Comparison of ENCODE assay signal across 8 cellular contexts in the genomic region with DNA sequence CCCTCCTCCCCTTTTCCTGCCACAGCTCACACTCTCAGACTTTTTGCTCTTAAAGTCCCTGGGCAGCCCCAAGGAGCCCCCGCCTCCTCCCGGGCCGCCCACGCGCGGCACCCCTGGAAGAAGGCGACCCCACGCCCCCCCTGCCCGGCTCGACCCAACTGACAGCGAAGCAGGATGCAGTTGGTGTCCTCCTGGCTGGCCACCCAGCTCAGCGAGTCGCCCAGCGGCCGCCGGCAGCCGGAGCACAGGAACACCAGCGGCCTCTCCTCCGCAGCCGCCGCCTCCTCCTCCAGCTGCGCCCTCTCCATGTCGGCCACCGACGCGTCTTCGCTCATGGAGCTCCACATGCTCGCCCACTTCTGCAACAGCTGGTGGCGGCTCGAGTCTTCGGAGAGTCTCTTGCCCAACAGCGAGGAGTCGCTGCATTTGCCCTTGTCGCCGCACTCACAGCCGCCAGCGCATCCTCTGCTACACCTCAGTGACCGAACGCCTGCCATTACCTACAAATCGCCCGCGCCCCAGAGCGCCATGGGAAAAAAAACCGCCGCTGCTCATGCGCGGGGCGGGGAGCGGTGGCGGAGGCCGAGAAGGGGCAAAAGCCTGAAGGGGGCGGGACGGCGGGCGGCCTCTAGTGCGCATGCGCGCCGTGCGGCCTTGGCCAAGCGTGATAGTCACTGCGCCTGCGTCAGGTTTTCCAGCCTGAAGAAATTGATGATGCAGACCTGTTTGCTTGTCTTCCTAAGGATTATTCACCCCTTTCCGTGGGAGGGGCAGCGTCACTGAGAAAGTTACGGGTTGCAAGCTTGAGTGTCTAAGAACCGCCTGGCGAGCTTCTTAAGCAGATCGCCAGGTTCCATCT. TPM values are rescaled to one million over a fixed set of nuclear protein-coding genes. Genes with fewer than 3 reads are reported as not detected.
DNase-seq lines count a peak whose midpoint lies in the region; ATAC-seq, FAIRE-seq and TF ChIP-seq lines count a peak whose summit lies in the region.

A gene with protein sequence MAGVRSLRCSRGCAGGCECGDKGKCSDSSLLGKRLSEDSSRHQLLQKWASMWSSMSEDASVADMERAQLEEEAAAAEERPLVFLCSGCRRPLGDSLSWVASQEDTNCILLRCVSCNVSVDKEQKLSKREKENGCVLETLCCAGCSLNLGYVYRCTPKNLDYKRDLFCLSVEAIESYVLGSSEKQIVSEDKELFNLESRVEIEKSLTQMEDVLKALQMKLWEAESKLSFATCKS (minus strand): TSS at position 532 of the 859 bp plus-strand sequence. CDS start 35 bp downstream, at position 497.

- H3K27me3 Mint-ChIP-seq in T-helper 1 cell treated with Interleukin-12 subunit alpha and Interleukin-12 subunit beta and Interleukin-4 antibody, amounts not matched to agents 30 μg/mL and 1 μg/mL, for 36 hours (ENCODE audit: low read depth): no peaks in the 10 kb centered on the region

- H3K36me3 ChIP-seq in left ventricle myocardium inferior (peaks cover 11% of the 10 kb centered on the region), prostate gland (no peaks in the 10 kb centered on the region)

- no peaks in the 10 kb centered on the region for H3K9me3 Mint-ChIP-seq in T-helper 1 cell treated with Interleukin-12 subunit alpha and Interleukin-12 subunit beta and Interleukin-4 antibody, amounts not matched to agents 30 μg/mL and 1 μg/mL, for 36 hours

- peaks cover 17% of the 10 kb centered on the region for H3K4me1 Mint-ChIP-seq in T-helper 1 cell treated with Interleukin-12 subunit alpha and Interleukin-12 subunit beta and Interleukin-4 antibody, amounts not matched to agents 30 μg/mL and 1 μg/mL, for 36 hours (ENCODE audit: low read depth)

- H3K27ac ChIP-seq in left ventricle myocardium inferior (replicated peaks) (peak within 1 kb of the TSS; percentile 73), prostate gland (peak within 1 kb of the TSS; percentile 60 to 71)

- peak; percentile 86 for ATAC-seq in HG02884 (IDR thresholded peaks at IDR 0.05; ENCODE audit: unreplicated experiment)

- FAIRE-seq in urothelium cell line (lab: Jason Lieb, UNC): peak; percentile 96

- H3K27me3 ChIP-seq in left ventricle myocardium inferior (ENCODE audit: low read depth): no peaks in the 10 kb centered on the region
- no peaks in the 10 kb centered on the region for H3K27me3 ChIP-seq in prostate gland (replicated peaks; ENCODE audit: insufficient read depth)

- H3K4me3 Mint-ChIP-seq in T-helper 1 cell treated with Interleukin-12 subunit alpha and Interleukin-12 subunit beta and Interleukin-4 antibody, amounts not matched to agents 30 μg/mL and 1 μg/mL, for 36 hours: peak within 1 kb of the TSS; percentile 99

- peak within 1 kb of the TSS; percentile 94 for H3K4me3 ChIP-seq in left ventricle myocardium inferior
- H3K4me3 ChIP-seq in prostate gland: peak within 1 kb of the TSS; percentile 72 to 74

- TF ChIP-seq CTCF in GM13977 (IDR thresholded peaks at IDR 0.05; ENCODE audit: extremely low read depth, insufficient read depth, missing control alignments): no peak
- peak; percentile 19 for TF ChIP-seq CTCF in left ventricle myocardium inferior (IDR thresholded peaks at IDR 0.05; ENCODE audit: borderline replicate concordance)
- TF ChIP-seq CTCF in prostate gland (IDR thresholded peaks at IDR 0.05): peak in 3 of 4 experiments; percentile 10 to 50 (median 40)

- no peaks in the 10 kb centered on the region for H3K9me3 ChIP-seq in left ventricle myocardium inferior (replicated peaks)
- no peaks in the 10 kb centered on the region for H3K9me3 ChIP-seq in prostate gland

- intact Hi-C loops in left ventricle myocardium inferior (cut with micrococcal nuclease) (no loop called here), prostate gland (cut with DNase I) (loop anchor here (5.0 to 10.0 kb wide), 2 partner anchors 49 to 96 kb away; no protein-coding TSS in a partner anchor)

- DNase-seq in GM13977 (ENCODE audit: low spot score) (peak; percentile 94), NCI-H1694 (lab: John Stamatoyannopoulos, UW) (peak; percentile 97), amygdala (lab: John Stamatoyannopoulos, UW) (peak; percentile 51 to 96 (median 88)), left ventricle myocardium inferior (peak; percentile 95), prostate gland (ENCODE audit: low spot score) (peak; percentile 91), urothelium cell line (ENCODE audit: low spot score) (peak; percentile 100)

- 0% methylated on average over 68 of the region's 69 CpGs for WGBS in prostate gland

- in situ Hi-C loops in GM13977 (cut with MboI; ENCODE audit: low pct_unique_long_range_greater_than_20kb, low sequenced_read_pairs, unreplicated experiment): no loop called here

- H3K4me1 ChIP-seq in left ventricle myocardium inferior: peaks cover 26% of the 10 kb centered on the region
- peaks cover 15% of the 10 kb centered on the region for H3K4me1 ChIP-seq in prostate gland (replicated peaks)

- H3K36me3 Mint-ChIP-seq in T-helper 1 cell treated with Interleukin-12 subunit alpha and Interleukin-12 subunit beta and Interleukin-4 antibody, amounts not matched to agents 30 μg/mL and 1 μg/mL, for 36 hours (ENCODE audit: low read depth): peaks cover 7% of the 10 kb centered on the region

- H3K27ac Mint-ChIP-seq in T-helper 1 cell treated with Interleukin-12 subunit alpha and Interleukin-12 subunit beta and Interleukin-4 antibody, amounts not matched to agents 30 μg/mL and 1 μg/mL, for 36 hours: peak within 1 kb of the TSS; percentile 96

- TF ChIP-seq POLR2A in prostate gland (IDR thresholded peaks at IDR 0.05): peak; percentile 80

RNA-seq across cellular contexts. Expression of the gene that starts here (rescaled TPM):
- total RNA-seq in left ventricle myocardium inferior (3.2 TPM), prostate gland (10 to 100 TPM; 10.7 to 17.8 TPM)

Comparison
In these comparisons a context has a peak if more than half of its experiments do, and no peak if none do; other contexts are left out.
1. Peak in every context shown above with its lines: DNase-seq, ATAC-seq, H3K4me3 ChIP-seq and H3K27ac ChIP-seq.